In genomic region chr12:116916714-116917114, GRCh38 we compare ENCODE assay signal across 8 cellular contexts. TPM values are rescaled to one million over a fixed set of nuclear protein-coding genes. Genes with fewer than 3 reads are reported as not detected.
A peak's percentile ranks its signal among the peaks of the same experiment; 100 is the strongest.
DNase-seq lines count a peak whose midpoint lies in the region; ATAC-seq and TF ChIP-seq lines count a peak whose summit lies in the region.

No MANE protein-coding gene starts in this region.

- peak; percentile 77 for DNase-seq in DMS153 (lab: John Stamatoyannopoulos, UW)
- peak; percentile 85 for DNase-seq in SK-MEL-5 (ENCODE audit: low read depth, low spot score)
- peak in 3 of 4 donors; percentile 10 to 22 (median 19) for DNase-seq in body of pancreas
- DNase-seq in myocyte (ENCODE audit: low read depth) = peak; percentile 90
- no peak for DNase-seq in omental fat pad (ENCODE audit: low spot score)
- DNase-seq in NCI-H187 (lab: John Stamatoyannopoulos, UW) = no peak

- peaks cover 63% of the 10 kb centered on the region for H3K4me1 ChIP-seq in body of pancreas

- H3K36me3 ChIP-seq in body of pancreas (replicated peaks in 1 of 2; ENCODE audit: insufficient read depth in 1 of 2, low read depth in 2 of 2) = no peaks in the 10 kb centered on the region

- in situ Hi-C loops in SK-MEL-5 (cut with HindIII; ENCODE audit: low pct_unique_long_range_greater_than_20kb, low sequenced_read_pairs) = no loop called here

- H3K4me3 ChIP-seq in body of pancreas = no peak overlapping the region

- H3K27me3 ChIP-seq in body of pancreas = no peaks in the 10 kb centered on the region

- TF ChIP-seq CTCF in body of pancreas (IDR thresholded peaks at IDR 0.05) = peak in 1 of 7 experiments; percentile 35
- no peak for TF ChIP-seq CTCF in omental fat pad (IDR thresholded peaks at IDR 0.05)

- no peaks in the 10 kb centered on the region for H3K9me3 ChIP-seq in body of pancreas

- ATAC-seq in GM19455 (IDR thresholded peaks at IDR 0.05; ENCODE audit: unreplicated experiment) (peak; percentile 96), HG03520 (IDR thresholded peaks at IDR 0.05; ENCODE audit: unreplicated experiment) (peak; percentile 94), body of pancreas (peak; percentile 46), omental fat pad (ENCODE audit: low FRiP score) (no peak)

- WGBS in body of pancreas, 2 donors = 72 to 76% methylated on average over 5 of the region's 5 CpGs

- intact Hi-C loops in body of pancreas (cut with DNase I) = no loop called here

- no peak overlapping the region for H3K27ac ChIP-seq in body of pancreas

- TF ChIP-seq POLR2A in body of pancreas (IDR thresholded peaks at IDR 0.05) = no peak

RNA-seq across cellular contexts. Expression of gene FBXW8, which starts 6.0 kb away (rescaled TPM):
- 14.2 and 15.6 TPM in 2 replicates for total RNA-seq in SK-MEL-5 (2014; rRNA removed; shearing (Covaris generic))
- 23.4 and 26.4 TPM in 2 replicates for polyA plus RNA-seq in SK-MEL-5 (2015; cell fraction: cytosol; rRNA removed)
- polyA plus RNA-seq in SK-MEL-5 (2015; cell fraction: nucleus; rRNA removed) = 22.1 and 26.9 TPM in 2 replicates
- 10 to 100 TPM; 12.7 to 35.3 TPM for total RNA-seq in body of pancreas
- 16.4 and 17.6 TPM in 2 replicates for total RNA-seq in myocyte
- polyA plus RNA-seq in myocyte (2012) = 14.6 TPM
- 10 to 100 TPM in 3 of 4 donors, 1 to 10 TPM in 1; 8.9 to 21.6 (median 12.2) TPM for total RNA-seq in omental fat pad

RNA-seq across cellular contexts. Expression of gene HRK, which starts 35.5 kb away (rescaled TPM):
- total RNA-seq in SK-MEL-5 (2014; rRNA removed; shearing (Covaris generic)) = 11.1 and 11.9 TPM in 2 replicates
- polyA plus RNA-seq in SK-MEL-5 (2015; cell fraction: cytosol; rRNA removed) = 7.2 and 9.2 TPM in 2 replicates
- 10.2 and 10.5 TPM in 2 replicates for polyA plus RNA-seq in SK-MEL-5 (2015; cell fraction: nucleus; rRNA removed)
- total RNA-seq in body of pancreas = not detected
- total RNA-seq in myocyte = not detected in 2 replicates
- 0.26 TPM for polyA plus RNA-seq in myocyte (2012)
- total RNA-seq in omental fat pad = under 1 TPM in 1 of 4 donors, not detected in 3; 0.06 TPM

Comparison
In these comparisons a context has a peak if more than half of its experiments do, and no peak if none do; other contexts are left out.
1. DNase-seq: peak in DMS153 (single experiment), SK-MEL-5 (single experiment), body of pancreas (3 of 4) and myocyte (single experiment); none in omental fat pad (single experiment) and NCI-H187 (0 of 2).
2. RNA of gene HRK, which starts 35.5 kb away (total RNA-seq): 11.1 to 11.9 TPM in SK-MEL-5; not detected in body of pancreas, not detected in myocyte and 0.06 TPM in omental fat pad; every median in the first group is over 10 times any median in the second.